Comparison of ENCODE assay signal across 8 cellular contexts in the genomic region with DNA sequence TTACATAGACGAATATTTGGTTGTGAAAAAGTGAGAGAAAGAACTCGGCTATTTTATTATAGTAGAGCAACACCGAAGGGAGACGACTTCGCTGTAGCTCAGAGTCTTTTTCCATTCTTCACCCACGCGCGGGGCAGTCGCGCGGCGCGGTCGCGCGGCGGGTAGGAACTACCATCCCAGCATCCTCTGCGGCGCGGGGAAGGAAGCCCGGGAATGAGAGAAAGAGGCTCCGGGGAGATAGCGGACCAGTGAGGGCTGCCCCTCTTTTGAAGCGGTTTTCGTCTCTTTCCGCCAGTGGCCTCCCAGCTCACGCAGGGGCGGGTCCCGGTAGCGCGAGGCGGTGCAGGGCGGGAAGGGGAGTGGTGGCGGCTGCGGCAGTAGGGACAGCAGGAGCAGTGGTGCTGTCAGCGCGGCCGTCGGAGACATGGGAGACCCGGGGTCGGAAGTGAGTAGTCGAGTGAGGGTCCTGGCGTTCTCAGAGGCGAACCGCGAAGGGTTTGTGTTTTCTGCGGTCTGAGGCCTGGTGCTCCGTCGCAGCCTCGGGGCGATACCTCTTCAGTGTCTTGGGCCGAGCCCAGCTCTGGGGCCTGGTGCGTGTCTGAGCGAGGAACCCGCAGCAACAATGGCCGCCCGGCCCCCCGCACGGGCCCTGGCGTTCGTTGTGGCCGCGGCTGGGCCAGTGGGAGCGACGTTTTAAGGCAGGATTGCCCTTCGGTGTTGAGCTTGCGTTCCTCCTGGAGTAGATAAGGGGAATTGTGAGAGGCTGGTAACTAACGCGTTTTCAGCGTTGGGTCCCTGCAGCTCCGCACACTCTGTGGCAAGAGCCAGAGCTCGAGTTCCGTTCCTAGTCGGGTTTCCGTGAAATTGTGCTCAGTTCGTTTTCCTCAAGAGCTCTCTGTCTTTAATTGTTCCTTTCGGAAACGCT. TPM values are rescaled to one million over a fixed set of nuclear protein-coding genes. Genes with fewer than 3 reads are reported as not detected.
DNase-seq lines count a peak whose midpoint lies in the region; ATAC-seq and TF ChIP-seq lines count a peak whose summit lies in the region.
"Not testable (repeated sequence)": the region's sequence is repeated elsewhere in the genome, so short reads cannot be mapped to it uniquely, and the experiment has no call there.

A gene with protein sequence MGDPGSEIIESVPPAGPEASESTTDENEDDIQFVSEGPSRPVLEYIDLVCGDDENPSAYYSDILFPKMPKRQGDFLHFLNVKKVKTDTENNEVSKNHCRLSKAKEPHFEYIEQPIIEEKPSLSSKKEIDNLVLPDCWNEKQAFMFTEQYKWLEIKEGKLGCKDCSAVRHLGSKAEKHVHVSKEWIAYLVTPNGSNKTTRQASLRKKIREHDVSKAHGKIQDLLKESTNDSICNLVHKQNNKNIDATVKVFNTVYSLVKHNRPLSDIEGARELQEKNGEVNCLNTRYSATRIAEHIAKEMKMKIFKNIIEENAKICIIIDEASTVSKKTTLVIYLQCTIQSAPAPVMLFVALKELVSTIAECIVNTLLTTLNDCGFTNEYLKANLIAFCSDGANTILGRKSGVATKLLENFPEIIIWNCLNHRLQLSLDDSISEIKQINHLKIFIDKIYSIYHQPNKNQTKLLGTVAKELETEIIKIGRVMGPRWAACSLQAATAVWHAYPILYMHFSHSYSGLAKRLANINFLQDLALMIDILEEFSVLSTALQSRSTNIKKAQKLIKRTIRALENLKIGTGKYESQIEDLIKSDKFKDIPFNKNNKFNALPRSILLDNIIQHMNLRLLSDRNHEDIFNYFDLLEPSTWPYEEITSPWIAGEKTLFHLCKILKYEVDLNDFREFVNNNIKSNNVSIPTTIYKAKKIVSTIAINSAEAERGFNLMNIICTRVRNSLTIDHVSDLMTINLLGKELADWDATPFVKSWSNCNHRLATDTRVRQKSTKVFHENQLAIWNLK (plus strand): TSS at position 362 of the 925 bp plus-strand sequence. CDS start 63 bp downstream, at position 425.

- peak within 1 kb of the TSS; percentile 34 for H3K4me3 ChIP-seq in lower leg skin (ENCODE audit: low read depth, poor library complexity, severe bottlenecking)

- DNase-seq in C1 segment of cervical spinal cord (lab: John Stamatoyannopoulos, UW), result peak; percentile 56 to 96 (median 88)
- peak; percentile 97 for DNase-seq in NCI-H69 (lab: John Stamatoyannopoulos, UW)
- peak; percentile 58 to 80 for DNase-seq in activated CD4-positive, alpha-beta T cell treated with anti-CD3 and anti-CD28 coated beads, Interleukin-2, amount 50 U/mL, for 24 hours (ENCODE audit: low read depth in 1 of 2, low spot score in 1 of 2)
- peak; percentile 79 for DNase-seq in dermis blood vessel endothelial cell
- DNase-seq in lower leg skin (ENCODE audit: low spot score in 2 of 2), result peak; percentile 86 to 97
- DNase-seq in stimulated activated CD4-positive, alpha-beta T cell treated with anti-CD3 and anti-CD28 coated beads, Interleukin-4, amount 100 ng/mL, for 4 hours, result peak; percentile 76 to 80

- not testable (repeated sequence) for TF ChIP-seq POLR2A in lower leg skin (IDR thresholded peaks at IDR 0.05)

- not testable (repeated sequence) for TF ChIP-seq CTCF in lower leg skin (IDR thresholded peaks at IDR 0.05)

- intact Hi-C loops in lower leg skin (cut with DNase I; ENCODE audit: low total_unique reads), result loop anchor here (10.0 kb wide), 1 partner anchor 68 kb away; no protein-coding TSS in a partner anchor

- 0% methylated on average over 37 to 39 of the region's 78 CpGs for WGBS in lower leg skin, 2 donors

- peak; percentile 92 for ATAC-seq in GM19372 (IDR thresholded peaks at IDR 0.05; ENCODE audit: low read depth, unreplicated experiment)
- ATAC-seq in HG03521 (IDR thresholded peaks at IDR 0.05; ENCODE audit: unreplicated experiment), result peak; percentile 88

RNA-seq across cellular contexts. Expression of the gene that starts here (rescaled TPM):
- 16.4 and 18.4 TPM in 2 replicates for total RNA-seq in dermis blood vessel endothelial cell
- total RNA-seq in lower leg skin, result 1 to 10 TPM; 2.2 to 5.1 (median 3.5) TPM

Comparison
In these comparisons a context has a peak if more than half of its experiments do, and no peak if none do; other contexts are left out.
1. Peak in every context shown above with its lines: DNase-seq, ATAC-seq and H3K4me3 ChIP-seq.